ENCODE assay signal across 13 cellular contexts in the genomic region with DNA sequence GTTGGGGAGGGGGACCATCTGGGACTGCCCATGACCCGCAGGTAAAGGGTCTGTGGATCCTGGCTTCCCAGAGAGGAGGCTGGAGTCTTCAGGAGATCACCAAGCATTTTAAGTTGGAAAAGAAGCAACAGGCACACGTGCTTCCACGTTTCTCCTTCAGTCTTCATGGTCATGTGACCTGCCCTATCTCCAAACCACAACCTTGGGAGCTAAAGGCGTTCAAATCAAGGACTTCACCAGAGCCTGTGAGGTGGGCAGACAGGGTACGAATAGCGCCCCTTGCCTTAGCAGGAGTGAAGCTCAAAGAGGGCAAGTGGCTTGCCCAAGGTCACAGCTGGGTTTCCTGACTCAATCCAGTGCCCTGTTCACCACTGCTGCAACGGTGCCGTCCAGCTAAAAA. TPM values are rescaled to one million over a fixed set of nuclear protein-coding genes. Genes with fewer than 3 reads are reported as not detected.
DNase-seq lines count a peak whose midpoint lies in the region; ATAC-seq, FAIRE-seq and TF ChIP-seq lines count a peak whose summit lies in the region.
"Had no signal": no experiment of that assay in that cellular context is flagged by ENCODE, and none has a peak within 500 bp of the region (broad histone marks: within the 10 kb centered on the region; RNA-seq: fewer than 3 reads in every experiment).

No MANE protein-coding gene starts in this region.

- no peak overlapping the region for H3K4me2 ChIP-seq in A549

- no peaks in the 10 kb centered on the region for H3K27me3 ChIP-seq in HL-60 (ENCODE audit: insufficient read depth, poor library complexity, severe bottlenecking)

- H3K4me3 ChIP-seq in A549 (no peak overlapping the region), HL-60 (replicated peaks; ENCODE audit: insufficient read depth, low read length) (no peak overlapping the region), choroid plexus epithelial cell (ENCODE audit: low read depth, low read length) (no peak overlapping the region)
- H3K4me3 ChIP-seq: GM12878 had no signal

- ATAC-seq in A549 = no peak
- no peak for ATAC-seq in natural killer cell treated with Interleukin-12 subunit alpha and Interleukin-12 subunit beta and Interleukin-15 and Interleukin-18, amount 100 ng/mL, for 72 hours
- ATAC-seq in GM21723 (IDR thresholded peaks at IDR 0.05; ENCODE audit: unreplicated experiment) = no peak
- ATAC-seq: GM12878 had no signal

- peaks cover 55 to 61% of the 10 kb centered on the region in 2 donors for H3K4me1 Mint-ChIP-seq in natural killer cell treated with Interleukin-12 subunit alpha and Interleukin-12 subunit beta and Interleukin-15 and Interleukin-18, amount 100 ng/mL, for 72 hours (ENCODE audit: low read depth in 2 of 2)

- H3K27ac ChIP-seq in A549 (no peak overlapping the region), HL-60 (replicated peaks) (peak overlapping the region; percentile 13; the same call in 1 of the 2 replicates)

- POLR2A ChIA-PET in A549 (lab: Yijun Ruan, JAX) = no interaction called here

- CTCF ChIA-PET in A549 (lab: Yijun Ruan, JAX) = interaction anchor here (1.4 kb wide), 1 partner anchor 27 kb away, joined by 3 read pairs; no protein-coding TSS in a partner anchor

- no peaks in the 10 kb centered on the region for H3K27me3 Mint-ChIP-seq in natural killer cell treated with Interleukin-12 subunit alpha and Interleukin-12 subunit beta and Interleukin-15 and Interleukin-18, amount 100 ng/mL, for 72 hours

- peak overlapping the region; percentile 75 to 83 for H3K27ac Mint-ChIP-seq in natural killer cell treated with Interleukin-12 subunit alpha and Interleukin-12 subunit beta and Interleukin-15 and Interleukin-18, amount 100 ng/mL, for 72 hours

- TF ChIP-seq CTCF in A549 (IDR thresholded peaks at IDR 0.05) = no peak
- TF ChIP-seq CTCF in HL-60 (IDR thresholded peaks at IDR 0.05; ENCODE audit: insufficient read depth, low read length) = no peak
- no peak for TF ChIP-seq CTCF in choroid plexus epithelial cell (conservative IDR thresholded peaks at IDR 0.05; ENCODE audit: low read depth, low read length)

- no peaks in the 10 kb centered on the region for H3K36me3 Mint-ChIP-seq in natural killer cell treated with Interleukin-12 subunit alpha and Interleukin-12 subunit beta and Interleukin-15 and Interleukin-18, amount 100 ng/mL, for 72 hours

- peaks cover 16% of the 10 kb centered on the region; the same call in 2 of the 3 replicates for H3K4me1 ChIP-seq in A549

- no peak for FAIRE-seq in A549 (lab: Jason Lieb, UNC)
- FAIRE-seq: GM12878, small intestine had no signal

- no peaks in the 10 kb centered on the region for H3K9me3 ChIP-seq in A549

- no peak for DNase-seq in A549 (ENCODE audit: low read depth in 1 of 2, low spot score in 1 of 2)
- DNase-seq in HL-60 (ENCODE audit: low read depth in 1 of 2, low spot score in 1 of 2) = peak in 1 of 2 experiments; percentile 34
- DNase-seq in choroid plexus epithelial cell (ENCODE audit: low read depth) = peak; percentile 69
- DNase-seq in natural killer cell treated with Interleukin-12 subunit alpha and Interleukin-12 subunit beta and Interleukin-15 and Interleukin-18, amount 100 ng/mL, for 72 hours (ENCODE audit: low spot score) = no peak
- no peak for DNase-seq in midbrain (lab: John Stamatoyannopoulos, UW)
- no peak for DNase-seq in stimulated activated naive CD4-positive, alpha-beta T cell treated with Interleukin-2 at 50 U/mL for 16 hours (lab: John Stamatoyannopoulos, UW)
- DNase-seq in 8988T = no peak
- DNase-seq: activated CD4-positive, alpha-beta T cell treated with anti-CD3 and anti-CD28 coated beads, Interleukin-2, amount 50 U/mL, for 48 hours; Calu3; NCI-H2171 treated with DMSO at 0.1 percent for 48 hours; small intestine had no signal

- WGBS in A549 (ENCODE audit: missing lambda C conversion rate) = 88% methylated on average over 8 of the region's 8 CpGs

- TF ChIP-seq EP300 in A549 (IDR thresholded peaks at IDR 0.05) = no peak

- TF ChIP-seq RAD21 in A549 (conservative IDR thresholded peaks at IDR 0.05 in 1 of 2, IDR thresholded peaks at IDR 0.05 in 1 of 2) = no peak

- no peaks in the 10 kb centered on the region for H3K9me3 Mint-ChIP-seq in natural killer cell treated with Interleukin-12 subunit alpha and Interleukin-12 subunit beta and Interleukin-15 and Interleukin-18, amount 100 ng/mL, for 72 hours

- no peak for TF ChIP-seq POLR2A in A549 (IDR thresholded peaks at IDR 0.05; ENCODE audit: low read length)

- peak overlapping the region; percentile 66 for H3K4me3 Mint-ChIP-seq in natural killer cell treated with Interleukin-12 subunit alpha and Interleukin-12 subunit beta and Interleukin-15 and Interleukin-18, amount 100 ng/mL, for 72 hours

TF ChIP-seq in A549, 52 proteins besides CTCF, POLR2A, EP300 and RAD21:
- TF ChIP-seq MAZ (IDR thresholded peaks at IDR 0.05; ENCODE audit: borderline replicate concordance, low read depth, low read length) = no peak
- TF ChIP-seq, protein P1, sequence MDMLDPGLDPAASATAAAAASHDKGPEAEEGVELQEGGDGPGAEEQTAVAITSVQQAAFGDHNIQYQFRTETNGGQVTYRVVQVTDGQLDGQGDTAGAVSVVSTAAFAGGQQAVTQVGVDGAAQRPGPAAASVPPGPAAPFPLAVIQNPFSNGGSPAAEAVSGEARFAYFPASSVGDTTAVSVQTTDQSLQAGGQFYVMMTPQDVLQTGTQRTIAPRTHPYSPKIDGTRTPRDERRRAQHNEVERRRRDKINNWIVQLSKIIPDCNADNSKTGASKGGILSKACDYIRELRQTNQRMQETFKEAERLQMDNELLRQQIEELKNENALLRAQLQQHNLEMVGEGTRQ (IDR thresholded peaks at IDR 0.05) = 0 out of 2 replicates have a peak, but pooled peaks have one; percentile 4

RNA-seq across cellular contexts. Expression of a gene that starts 6.7 kb away (rescaled TPM):
- polyA plus RNA-seq in A549 (2011; rRNA removed) (22.2 and 22.7 TPM in 2 replicates), A549 (2017; fragmentation: RNase III; extraction: RNeasy Plus Mini Kit Qiagen cat#74134 plus additional on column Dnase treatment) (33.2 to 36.8 TPM (median 36.6 TPM) in 3 replicates)
- 29.0 and 43.9 TPM in 2 replicates for polyA plus RNA-seq in A549 (2012; cell fraction: cytosol; rRNA removed)
- 46.3 and 64.3 TPM in 2 replicates for polyA plus RNA-seq in A549 (2012; cell fraction: nucleus; rRNA removed)
- polyA minus RNA-seq in A549 (2011; rRNA and poly(A)+ RNA removed) = 20.2 and 32.7 TPM in 2 replicates
- total RNA-seq in natural killer cell treated with Interleukin-12 subunit alpha and Interleukin-12 subunit beta and Interleukin-15 and Interleukin-18, amount 100 ng/mL, for 72 hours = 10 to 100 TPM; 59.4 to 59.8 TPM

RNA-seq across cellular contexts. Expression of a gene that starts 51.1 kb away (rescaled TPM):
- polyA plus RNA-seq in A549 (2011; rRNA removed) = 58.3 and 60.9 TPM in 2 replicates
- 123 and 153 TPM in 2 replicates for polyA plus RNA-seq in A549 (2012; cell fraction: cytosol; rRNA removed)
- polyA plus RNA-seq in A549 (2012; cell fraction: nucleus; rRNA removed) = 172 and 199 TPM in 2 replicates
- 57.1 to 63.3 TPM (median 59.3 TPM) in 3 replicates for polyA plus RNA-seq in A549 (2017; fragmentation: RNase III; extraction: RNeasy Plus Mini Kit Qiagen cat#74134 plus additional on column Dnase treatment)
- 85.9 and 117 TPM in 2 replicates for polyA minus RNA-seq in A549 (2011; rRNA and poly(A)+ RNA removed)
- 100 to 1,000 TPM; 107 to 156 TPM for total RNA-seq in natural killer cell treated with Interleukin-12 subunit alpha and Interleukin-12 subunit beta and Interleukin-15 and Interleukin-18, amount 100 ng/mL, for 72 hours
